In genomic region chr5:103829585-103829984, GRCh38 we compare ENCODE assay signal across 12 cellular contexts.
DNase-seq lines count a peak whose midpoint lies in the region; ATAC-seq, FAIRE-seq and TF ChIP-seq lines count a peak whose summit lies in the region.
"Had no signal": no experiment of that assay in that cellular context is flagged by ENCODE, and none has a peak within 500 bp of the region (broad histone marks: within the 10 kb centered on the region; RNA-seq: fewer than 3 reads in every experiment).

No MANE protein-coding gene starts in this region.

- H3K18ac ChIP-seq in IMR-90 (ENCODE audit: low read depth, low read length): no peak overlapping the region
- no peak overlapping the region for H3K18ac ChIP-seq in mesendoderm (ENCODE audit: low read length)

- H3K4me3 ChIP-seq in IMR-90 (ENCODE audit: insufficient read depth, low read depth, low read length): no peak overlapping the region
- no peak overlapping the region for H3K4me3 ChIP-seq in mesendoderm (ENCODE audit: low read length)

- H3K56ac ChIP-seq in IMR-90 (ENCODE audit: extremely low read depth, insufficient read depth, low read length) (no peak overlapping the region), mesendoderm (ENCODE audit: low read length) (no peak overlapping the region)

- H3K4me3 Mint-ChIP-seq in WTC11: no peak overlapping the region
- H3K4me3 Mint-ChIP-seq in CD4-positive, alpha-beta T cell: no peak overlapping the region
- H3K4me3 Mint-ChIP-seq: dendritic cell treated with granulocyte-macrophage colony-stimulating factor and Interleukin-4, amounts not matched to agents 40 ng/mL and 50 ng/mL, for 4 days; naive B cell had no signal

- H3K9ac ChIP-seq in IMR-90 (ENCODE audit: low read depth, low read length) (no peak overlapping the region), mesendoderm (ENCODE audit: low read length) (no peak overlapping the region)

- intact Hi-C loops in IMR-90 (cut with micrococcal nuclease): no loop called here
- intact Hi-C loops in CD4-positive, alpha-beta T cell (cut with DNase I, micrococcal nuclease): no loop called here

- no peaks in the 10 kb centered on the region for H3K79me2 ChIP-seq in mesendoderm (ENCODE audit: control insufficient read depth, insufficient read depth, low read length)

- H4K5ac ChIP-seq in IMR-90 (ENCODE audit: low read depth, low read length) (no peak overlapping the region), mesendoderm (ENCODE audit: low read length) (no peak overlapping the region)

- ATAC-seq in IMR-90 (ENCODE audit: low read depth) (no peak), WTC11 (no peak)
- no peak for ATAC-seq in CD4-positive, alpha-beta T cell (ENCODE audit: poor library complexity)

- H2AK5ac ChIP-seq in IMR-90 (ENCODE audit: low read depth, low read length) (no peak overlapping the region), mesendoderm (ENCODE audit: low read length) (no peak overlapping the region)

- H3K36me3 Mint-ChIP-seq in WTC11: no peaks in the 10 kb centered on the region
- no peaks in the 10 kb centered on the region for H3K36me3 Mint-ChIP-seq in CD4-positive, alpha-beta T cell (ENCODE audit: low read depth)
- H3K36me3 Mint-ChIP-seq: naive B cell had no signal

- H2BK120ac ChIP-seq in IMR-90 (ENCODE audit: low read depth, low read length) (no peak overlapping the region), mesendoderm (ENCODE audit: low read depth, low read length) (no peak overlapping the region)

- TF ChIP-seq RAD21 in IMR-90 (IDR thresholded peaks at IDR 0.05; ENCODE audit: low read length): peak; percentile 32; the same call in 1 of the 2 replicates

- in situ Hi-C loops in IMR-90 (cut with MboI; ENCODE audit: low sequenced_read_pairs): no loop called here

- H2BK15ac ChIP-seq in IMR-90 (ENCODE audit: low read depth, low read length) (no peak overlapping the region), mesendoderm (replicated peaks; ENCODE audit: low read depth) (no peak overlapping the region)

- no peak overlapping the region for H2BK5ac ChIP-seq in IMR-90 (ENCODE audit: low read depth, low read length, poor library complexity, severe bottlenecking)
- H2BK5ac ChIP-seq in mesendoderm (ENCODE audit: low read length): no peak overlapping the region

- no peaks in the 10 kb centered on the region for H3K27me3 ChIP-seq in IMR-90 (ENCODE audit: control insufficient read depth, insufficient read depth, low read length)
- H3K27me3 ChIP-seq in mesendoderm (ENCODE audit: insufficient read depth, low read length, poor library complexity): no peaks in the 10 kb centered on the region
- no peaks in the 10 kb centered on the region for H3K27me3 ChIP-seq in CD4-positive, alpha-beta T cell (ENCODE audit: control insufficient read depth, insufficient read depth, low read length)

- TF ChIP-seq POLR2A in IMR-90 (IDR thresholded peaks at IDR 0.05; ENCODE audit: low read depth, low read length) (no peak), GM12891 (IDR thresholded peaks at IDR 0.05; ENCODE audit: low read depth, low read length) (no peak)

- H3K27ac Mint-ChIP-seq in WTC11: no peak overlapping the region
- no peak overlapping the region for H3K27ac Mint-ChIP-seq in CD4-positive, alpha-beta T cell
- H3K27ac Mint-ChIP-seq: dendritic cell treated with granulocyte-macrophage colony-stimulating factor and Interleukin-4, amounts not matched to agents 40 ng/mL and 50 ng/mL, for 4 days; naive B cell had no signal

- no peak overlapping the region for H3K27ac ChIP-seq in IMR-90 (ENCODE audit: insufficient read depth, low read length)
- no peak overlapping the region for H3K27ac ChIP-seq in mesendoderm (ENCODE audit: low read depth, low read length)
- H3K27ac ChIP-seq in CD4-positive, alpha-beta T cell (ENCODE audit: low read depth, low read length): no peak overlapping the region

- H3K9me3 ChIP-seq in IMR-90 (ENCODE audit: control insufficient read depth, insufficient read depth, low read length): no peaks in the 10 kb centered on the region
- H3K9me3 ChIP-seq in CD4-positive, alpha-beta T cell (ENCODE audit: control insufficient read depth, low read length): no peaks in the 10 kb centered on the region

- peak; percentile 35 for TF ChIP-seq CTCF in IMR-90 (conservative IDR thresholded peaks at IDR 0.05; ENCODE audit: low read depth, low read length)
- peak; percentile 73 for TF ChIP-seq CTCF in WTC11 (IDR thresholded peaks at IDR 0.05)
- TF ChIP-seq CTCF in CD4-positive, alpha-beta T cell (IDR thresholded peaks at IDR 0.05): no peak

- H4K20me1 ChIP-seq in IMR-90 (ENCODE audit: insufficient read depth, low read length): no peaks in the 10 kb centered on the region

- no peaks in the 10 kb centered on the region for H3K79me1 ChIP-seq in IMR-90 (ENCODE audit: low read depth in 1 of 2, low read length in 2 of 2)
- no peaks in the 10 kb centered on the region for H3K79me1 ChIP-seq in mesendoderm (ENCODE audit: low read length)

- no peak overlapping the region for H2BK20ac ChIP-seq in IMR-90 (ENCODE audit: low read depth, low read length)

- peak; percentile 6 for DNase-seq in Daoy (ENCODE audit: low read depth)
- DNase-seq in IMR-90: no peak
- DNase-seq in WTC11 (ENCODE audit: low spot score): peak; percentile 68
- peak; percentile 24 for DNase-seq in mesendoderm
- DNase-seq in CD4-positive, alpha-beta T cell: no peak
- no peak for DNase-seq in KG1 (lab: John Stamatoyannopoulos, UW)
- no peak for DNase-seq in GM12891 (ENCODE audit: insufficient read length, low spot score)
- no peak for DNase-seq in activated CD8-positive, alpha-beta memory T cell treated with anti-CD3 and anti-CD28 coated beads for 24 hours
- DNase-seq: EL, naive B cell, NCI-H510A had no signal

- no peak overlapping the region for H2AFZ ChIP-seq in IMR-90 (replicated peaks; ENCODE audit: low read length, poor library complexity)

- H3K14ac ChIP-seq in IMR-90 (replicated peaks; ENCODE audit: low read depth, low read length): no peak overlapping the region

- H4K8ac ChIP-seq in IMR-90 (ENCODE audit: low read depth in 2 of 2, low read length in 2 of 2): no peak overlapping the region
- no peak overlapping the region for H4K8ac ChIP-seq in mesendoderm (ENCODE audit: low read depth, low read length)

- no peaks in the 10 kb centered on the region for H3K27me3 Mint-ChIP-seq in WTC11 (ENCODE audit: low read depth)
- H3K27me3 Mint-ChIP-seq in CD4-positive, alpha-beta T cell: no peaks in the 10 kb centered on the region
- H3K27me3 Mint-ChIP-seq: dendritic cell treated with granulocyte-macrophage colony-stimulating factor and Interleukin-4, amounts not matched to agents 40 ng/mL and 50 ng/mL, for 4 days; naive B cell had no signal

- POLR2A ChIA-PET in IMR-90 (lab: Charles Lee; ENCODE audit: unreplicated experiment): interaction anchor here (0.5 kb wide), 1 partner anchor 30 kb away, joined by 3 read pairs; no protein-coding TSS in a partner anchor
- POLR2A ChIA-PET in WTC11 (lab: Charles Lee): no interaction called here
- POLR2A ChIA-PET in CD4-positive, alpha-beta T cell (lab: Charles Lee): no interaction called here

- FAIRE-seq in GM12891 (lab: Jason Lieb, UNC): no peak

- no peaks in the 10 kb centered on the region for H3K9me1 ChIP-seq in IMR-90 (ENCODE audit: insufficient read depth, low read length)

- CTCF ChIA-PET in IMR-90 (lab: Yijun Ruan, JAX) (interaction anchor here (0.6 to 1.8 kb wide), 3 partner anchors 12 to 1024 kb away, joined by 4 to 7 read pairs (median 5); no protein-coding TSS in a partner anchor), WTC11 (lab: Charles Lee) (interaction anchor here (0.6 to 1.0 kb wide), 3 partner anchors 13 to 91 kb away, joined by 3 to 4 read pairs (median 4); no protein-coding TSS in a partner anchor)
- CTCF ChIA-PET in CD4-positive, alpha-beta T cell (lab: Charles Lee): no interaction called here

- H3K23ac ChIP-seq in IMR-90 (ENCODE audit: low read depth, low read length) (no peak overlapping the region), mesendoderm (ENCODE audit: low read length) (no peak overlapping the region)

- dilution Hi-C loops in IMR-90 (cut with HindIII; ENCODE audit: low sequenced_read_pairs, unreplicated experiment): no loop called here

- peaks cover 16% of the 10 kb centered on the region for H3K9me3 Mint-ChIP-seq in WTC11
- peaks cover 2% of the 10 kb centered on the region for H3K9me3 Mint-ChIP-seq in CD4-positive, alpha-beta T cell

- H3K4me2 ChIP-seq in IMR-90 (ENCODE audit: low read depth, low read length) (no peak overlapping the region), mesendoderm (ENCODE audit: low read length) (no peak overlapping the region)

- no peak overlapping the region for H2AK9ac ChIP-seq in IMR-90 (replicated peaks; ENCODE audit: low read depth, low read length, poor library complexity)

- WGBS in IMR-90 (ENCODE audit: extremely low coverage in 2 of 2, insufficient read length in 1 of 2), 2 experiments: no CpG with 5 or more reads among the region's 7 CpGs
- no CpG with 5 or more reads among the region's 7 CpGs for WGBS in mesendoderm (ENCODE audit: extremely low coverage, insufficient coverage, low lambda C conversion rate)

- H4K91ac ChIP-seq in IMR-90 (ENCODE audit: insufficient read depth, low read depth, low read length): no peak overlapping the region

- H3K36me3 ChIP-seq in IMR-90 (ENCODE audit: control insufficient read depth, insufficient read depth, low read length) (no peaks in the 10 kb centered on the region), mesendoderm (ENCODE audit: control insufficient read depth, insufficient read depth, low read length) (no peaks in the 10 kb centered on the region)

- H3K4me1 Mint-ChIP-seq in WTC11: no peaks in the 10 kb centered on the region
- H3K4me1 Mint-ChIP-seq in CD4-positive, alpha-beta T cell (ENCODE audit: low read depth): no peaks in the 10 kb centered on the region
- H3K4me1 Mint-ChIP-seq: naive B cell had no signal

- no peaks in the 10 kb centered on the region for H3K4me1 ChIP-seq in IMR-90 (ENCODE audit: control insufficient read depth, insufficient read depth, low read length)
- no peaks in the 10 kb centered on the region for H3K4me1 ChIP-seq in mesendoderm (ENCODE audit: control insufficient read depth, low read depth, low read length)

- H3K4ac ChIP-seq in IMR-90 (ENCODE audit: low read depth, low read length): no peak overlapping the region
- no peak overlapping the region for H3K4ac ChIP-seq in mesendoderm (ENCODE audit: low read depth, low read length)

- no TSS peak for BruUV-seq in IMR-90 (replicated peaks; lab: Mats Ljungman, UMichigan)

TF ChIP-seq in IMR-90, 13 proteins besides CTCF, POLR2A, EP300 and RAD21:
- TF ChIP-seq SMC3 (IDR thresholded peaks at IDR 0.05; ENCODE audit: low read depth, low read length): peak; percentile 29; the same call in 1 of the 2 replicates
- no peak for TF ChIP-seq CEBPB (IDR thresholded peaks at IDR 0.05; ENCODE audit: low read depth, low read length)

TF ChIP-seq in GM12891, 5 proteins besides CTCF, POLR2A, EP300 and RAD21:
- no peak for TF ChIP-seq TAF1 (IDR thresholded peaks at IDR 0.05; ENCODE audit: low read depth, low read length)
- no peak for TF ChIP-seq SPI1 (IDR thresholded peaks at IDR 0.05; ENCODE audit: low read depth, low read length)
- no peak for TF ChIP-seq PAX5 (IDR thresholded peaks at IDR 0.05; ENCODE audit: insufficient read depth, low read length, severe bottlenecking)
- no peak for TF ChIP-seq POU2F2 (IDR thresholded peaks at IDR 0.05; ENCODE audit: low read depth, low read length)
- TF ChIP-seq POLR2AphosphoS5 (IDR thresholded peaks at IDR 0.05; ENCODE audit: low read depth, low read length): no peak

Comparison
In these comparisons a context has a peak if more than half of its experiments do, and no peak if none do; other contexts are left out.
1. DNase-seq: peak in Daoy (single experiment), WTC11 (single experiment) and mesendoderm (single experiment); none in IMR-90 (single experiment), CD4-positive, alpha-beta T cell (0 of 10), KG1 (single experiment), GM12891 (single experiment) and activated CD8-positive, alpha-beta memory T cell treated with anti-CD3 and anti-CD28 coated beads for 24 hours (single experiment).